ENCODE assay signal across 1 cellular context in the genomic region with DNA sequence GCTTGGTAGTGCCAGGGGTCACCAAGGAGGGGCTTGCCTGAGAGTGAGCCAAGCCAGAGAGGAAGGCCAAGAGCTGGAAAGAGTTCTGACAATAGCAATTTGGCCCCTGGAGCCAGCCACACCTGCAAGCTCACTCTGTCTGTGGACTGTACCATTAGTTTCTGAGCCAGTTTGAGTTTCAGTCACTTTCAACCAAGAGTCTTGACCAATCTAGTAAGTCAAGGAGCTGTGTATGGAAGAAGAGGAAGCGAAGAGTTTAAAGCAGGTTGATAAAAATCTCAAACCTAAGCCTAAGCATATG.
TF ChIP-seq lines count a peak whose summit lies in the region.

No MANE protein-coding gene starts in this region.

TF ChIP-seq in K562, 482 proteins besides CTCF, POLR2A, EP300 and RAD21 (continued from another document):
- TF ChIP-seq, protein P1, sequence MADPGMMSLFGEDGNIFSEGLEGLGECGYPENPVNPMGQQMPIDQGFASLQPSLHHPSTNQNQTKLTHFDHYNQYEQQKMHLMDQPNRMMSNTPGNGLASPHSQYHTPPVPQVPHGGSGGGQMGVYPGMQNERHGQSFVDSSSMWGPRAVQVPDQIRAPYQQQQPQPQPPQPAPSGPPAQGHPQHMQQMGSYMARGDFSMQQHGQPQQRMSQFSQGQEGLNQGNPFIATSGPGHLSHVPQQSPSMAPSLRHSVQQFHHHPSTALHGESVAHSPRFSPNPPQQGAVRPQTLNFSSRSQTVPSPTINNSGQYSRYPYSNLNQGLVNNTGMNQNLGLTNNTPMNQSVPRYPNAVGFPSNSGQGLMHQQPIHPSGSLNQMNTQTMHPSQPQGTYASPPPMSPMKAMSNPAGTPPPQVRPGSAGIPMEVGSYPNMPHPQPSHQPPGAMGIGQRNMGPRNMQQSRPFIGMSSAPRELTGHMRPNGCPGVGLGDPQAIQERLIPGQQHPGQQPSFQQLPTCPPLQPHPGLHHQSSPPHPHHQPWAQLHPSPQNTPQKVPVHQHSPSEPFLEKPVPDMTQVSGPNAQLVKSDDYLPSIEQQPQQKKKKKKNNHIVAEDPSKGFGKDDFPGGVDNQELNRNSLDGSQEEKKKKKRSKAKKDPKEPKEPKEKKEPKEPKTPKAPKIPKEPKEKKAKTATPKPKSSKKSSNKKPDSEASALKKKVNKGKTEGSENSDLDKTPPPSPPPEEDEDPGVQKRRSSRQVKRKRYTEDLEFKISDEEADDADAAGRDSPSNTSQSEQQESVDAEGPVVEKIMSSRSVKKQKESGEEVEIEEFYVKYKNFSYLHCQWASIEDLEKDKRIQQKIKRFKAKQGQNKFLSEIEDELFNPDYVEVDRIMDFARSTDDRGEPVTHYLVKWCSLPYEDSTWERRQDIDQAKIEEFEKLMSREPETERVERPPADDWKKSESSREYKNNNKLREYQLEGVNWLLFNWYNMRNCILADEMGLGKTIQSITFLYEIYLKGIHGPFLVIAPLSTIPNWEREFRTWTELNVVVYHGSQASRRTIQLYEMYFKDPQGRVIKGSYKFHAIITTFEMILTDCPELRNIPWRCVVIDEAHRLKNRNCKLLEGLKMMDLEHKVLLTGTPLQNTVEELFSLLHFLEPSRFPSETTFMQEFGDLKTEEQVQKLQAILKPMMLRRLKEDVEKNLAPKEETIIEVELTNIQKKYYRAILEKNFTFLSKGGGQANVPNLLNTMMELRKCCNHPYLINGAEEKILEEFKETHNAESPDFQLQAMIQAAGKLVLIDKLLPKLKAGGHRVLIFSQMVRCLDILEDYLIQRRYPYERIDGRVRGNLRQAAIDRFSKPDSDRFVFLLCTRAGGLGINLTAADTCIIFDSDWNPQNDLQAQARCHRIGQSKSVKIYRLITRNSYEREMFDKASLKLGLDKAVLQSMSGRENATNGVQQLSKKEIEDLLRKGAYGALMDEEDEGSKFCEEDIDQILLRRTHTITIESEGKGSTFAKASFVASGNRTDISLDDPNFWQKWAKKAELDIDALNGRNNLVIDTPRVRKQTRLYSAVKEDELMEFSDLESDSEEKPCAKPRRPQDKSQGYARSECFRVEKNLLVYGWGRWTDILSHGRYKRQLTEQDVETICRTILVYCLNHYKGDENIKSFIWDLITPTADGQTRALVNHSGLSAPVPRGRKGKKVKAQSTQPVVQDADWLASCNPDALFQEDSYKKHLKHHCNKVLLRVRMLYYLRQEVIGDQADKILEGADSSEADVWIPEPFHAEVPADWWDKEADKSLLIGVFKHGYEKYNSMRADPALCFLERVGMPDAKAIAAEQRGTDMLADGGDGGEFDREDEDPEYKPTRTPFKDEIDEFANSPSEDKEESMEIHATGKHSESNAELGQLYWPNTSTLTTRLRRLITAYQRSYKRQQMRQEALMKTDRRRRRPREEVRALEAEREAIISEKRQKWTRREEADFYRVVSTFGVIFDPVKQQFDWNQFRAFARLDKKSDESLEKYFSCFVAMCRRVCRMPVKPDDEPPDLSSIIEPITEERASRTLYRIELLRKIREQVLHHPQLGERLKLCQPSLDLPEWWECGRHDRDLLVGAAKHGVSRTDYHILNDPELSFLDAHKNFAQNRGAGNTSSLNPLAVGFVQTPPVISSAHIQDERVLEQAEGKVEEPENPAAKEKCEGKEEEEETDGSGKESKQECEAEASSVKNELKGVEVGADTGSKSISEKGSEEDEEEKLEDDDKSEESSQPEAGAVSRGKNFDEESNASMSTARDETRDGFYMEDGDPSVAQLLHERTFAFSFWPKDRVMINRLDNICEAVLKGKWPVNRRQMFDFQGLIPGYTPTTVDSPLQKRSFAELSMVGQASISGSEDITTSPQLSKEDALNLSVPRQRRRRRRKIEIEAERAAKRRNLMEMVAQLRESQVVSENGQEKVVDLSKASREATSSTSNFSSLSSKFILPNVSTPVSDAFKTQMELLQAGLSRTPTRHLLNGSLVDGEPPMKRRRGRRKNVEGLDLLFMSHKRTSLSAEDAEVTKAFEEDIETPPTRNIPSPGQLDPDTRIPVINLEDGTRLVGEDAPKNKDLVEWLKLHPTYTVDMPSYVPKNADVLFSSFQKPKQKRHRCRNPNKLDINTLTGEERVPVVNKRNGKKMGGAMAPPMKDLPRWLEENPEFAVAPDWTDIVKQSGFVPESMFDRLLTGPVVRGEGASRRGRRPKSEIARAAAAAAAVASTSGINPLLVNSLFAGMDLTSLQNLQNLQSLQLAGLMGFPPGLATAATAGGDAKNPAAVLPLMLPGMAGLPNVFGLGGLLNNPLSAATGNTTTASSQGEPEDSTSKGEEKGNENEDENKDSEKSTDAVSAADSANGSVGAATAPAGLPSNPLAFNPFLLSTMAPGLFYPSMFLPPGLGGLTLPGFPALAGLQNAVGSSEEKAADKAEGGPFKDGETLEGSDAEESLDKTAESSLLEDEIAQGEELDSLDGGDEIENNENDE (IDR thresholded peaks at IDR 0.05; ENCODE audit: low read depth, low read length), result no peak
- no peak for TF ChIP-seq NCOR1 (IDR thresholded peaks at IDR 0.05)
- no peak for TF ChIP-seq ARNT (IDR thresholded peaks at IDR 0.05)
- no peak for TF ChIP-seq BMI1 (IDR thresholded peaks at IDR 0.05; ENCODE audit: low read length)
- no peak for TF ChIP-seq TOE1 (IDR thresholded peaks at IDR 0.05; ENCODE audit: borderline replicate concordance)
- no peak for TF ChIP-seq TOE1 (CRISPR knock-in tag; IDR thresholded peaks at IDR 0.05; ENCODE audit: borderline replicate concordance, low read depth)
- no peak for TF ChIP-seq XRCC4 (IDR thresholded peaks at IDR 0.05; ENCODE audit: extremely low read depth, insufficient read depth, insufficient read length)
- TF ChIP-seq CBX1 (IDR thresholded peaks at IDR 0.05; ENCODE audit: low read depth), result no peak
- no peak for TF ChIP-seq TEAD4 (IDR thresholded peaks at IDR 0.05; ENCODE audit: low read length)
- no peak for TF ChIP-seq TEAD4 (CRISPR knock-in tag; IDR thresholded peaks at IDR 0.05; ENCODE audit: borderline replicate concordance)
- TF ChIP-seq, protein P2, sequence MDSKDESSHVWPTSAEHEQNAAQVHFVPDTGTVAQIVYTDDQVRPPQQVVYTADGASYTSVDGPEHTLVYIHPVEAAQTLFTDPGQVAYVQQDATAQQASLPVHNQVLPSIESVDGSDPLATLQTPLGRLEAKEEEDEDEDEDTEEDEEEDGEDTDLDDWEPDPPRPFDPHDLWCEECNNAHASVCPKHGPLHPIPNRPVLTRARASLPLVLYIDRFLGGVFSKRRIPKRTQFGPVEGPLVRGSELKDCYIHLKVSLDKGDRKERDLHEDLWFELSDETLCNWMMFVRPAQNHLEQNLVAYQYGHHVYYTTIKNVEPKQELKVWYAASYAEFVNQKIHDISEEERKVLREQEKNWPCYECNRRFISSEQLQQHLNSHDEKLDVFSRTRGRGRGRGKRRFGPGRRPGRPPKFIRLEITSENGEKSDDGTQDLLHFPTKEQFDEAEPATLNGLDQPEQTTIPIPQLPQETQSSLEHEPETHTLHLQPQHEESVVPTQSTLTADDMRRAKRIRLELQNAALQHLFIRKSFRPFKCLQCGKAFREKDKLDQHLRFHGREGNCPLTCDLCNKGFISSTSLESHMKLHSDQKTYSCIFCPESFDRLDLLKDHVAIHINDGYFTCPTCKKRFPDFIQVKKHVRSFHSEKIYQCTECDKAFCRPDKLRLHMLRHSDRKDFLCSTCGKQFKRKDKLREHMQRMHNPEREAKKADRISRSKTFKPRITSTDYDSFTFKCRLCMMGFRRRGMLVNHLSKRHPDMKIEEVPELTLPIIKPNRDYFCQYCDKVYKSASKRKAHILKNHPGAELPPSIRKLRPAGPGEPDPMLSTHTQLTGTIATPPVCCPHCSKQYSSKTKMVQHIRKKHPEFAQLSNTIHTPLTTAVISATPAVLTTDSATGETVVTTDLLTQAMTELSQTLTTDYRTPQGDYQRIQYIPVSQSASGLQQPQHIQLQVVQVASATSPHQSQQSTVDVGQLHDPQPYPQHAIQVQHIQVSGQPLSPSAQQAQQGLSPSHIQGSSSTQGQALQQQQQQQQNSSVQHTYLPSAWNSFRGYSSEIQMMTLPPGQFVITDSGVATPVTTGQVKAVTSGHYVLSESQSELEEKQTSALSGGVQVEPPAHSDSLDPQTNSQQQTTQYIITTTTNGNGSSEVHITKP (IDR thresholded peaks at IDR 0.05; ENCODE audit: partially characterized antibody), result peak; percentile 50
- no peak for TF ChIP-seq DACH1 (IDR thresholded peaks at IDR 0.05; ENCODE audit: partially characterized antibody)
- no peak for TF ChIP-seq ZNF717 (CRISPR knock-in tag; IDR thresholded peaks at IDR 0.05)
- no peak for TF ChIP-seq ZNF263 (CRISPR knock-in tag; IDR thresholded peaks at IDR 0.05; ENCODE audit: borderline replicate concordance)
- TF ChIP-seq RFX1 (IDR thresholded peaks at IDR 0.05), result no peak
- peak; percentile 9; the same call in 1 of the 2 replicates for TF ChIP-seq SPI1 (IDR thresholded peaks at IDR 0.05; ENCODE audit: borderline replicate concordance, low read depth, low read length)
TF ChIP-seq in K562: peak in this region for 2.
